In the genomic region with DNA sequence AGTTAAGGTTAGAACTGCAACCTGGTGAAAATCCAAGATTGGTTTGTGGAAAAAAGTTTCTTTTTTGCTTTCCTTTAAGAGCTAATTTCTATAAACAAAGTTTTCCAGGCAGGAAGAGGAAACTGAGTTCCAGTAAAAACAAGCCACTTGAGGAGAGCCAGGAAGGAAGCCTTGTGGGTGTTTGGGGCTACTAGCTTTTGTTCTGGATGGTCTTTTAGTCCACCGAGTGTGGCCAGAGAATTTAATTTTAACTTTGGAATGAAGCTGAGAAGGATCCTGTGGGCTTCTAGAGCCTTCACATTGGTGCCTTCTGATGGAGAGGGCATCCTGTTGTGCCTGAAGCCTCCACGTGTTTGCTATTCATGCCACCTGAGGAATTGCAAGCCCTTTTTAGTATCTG, we compare ENCODE assay signal across 17 cellular contexts.
A peak's percentile ranks its signal among the peaks of the same experiment; 100 is the strongest.
DNase-seq lines count a peak whose midpoint lies in the region; ATAC-seq and TF ChIP-seq lines count a peak whose summit lies in the region.
"Had no signal": no experiment of that assay in that cellular context is flagged by ENCODE, and none has a peak within 500 bp of the region (broad histone marks: within the 10 kb centered on the region; RNA-seq: fewer than 3 reads in every experiment).

No MANE protein-coding gene starts in this region.

- 90% methylated on average over 2 of the region's 2 CpGs for WGBS in mammary epithelial cell (ENCODE audit: low coverage, missing lambda C conversion rate)
- 49% methylated on average over 2 of the region's 2 CpGs for WGBS in right cardiac atrium
- 89% methylated on average over 2 of the region's 2 CpGs for WGBS in suprapubic skin

- H3K9me3 ChIP-seq in mammary epithelial cell (replicated peaks; ENCODE audit: insufficient read depth, low read length), result no peaks in the 10 kb centered on the region
- no peaks in the 10 kb centered on the region for H3K9me3 ChIP-seq in right cardiac atrium (ENCODE audit: control insufficient read depth, low read length)
- no peaks in the 10 kb centered on the region for H3K9me3 ChIP-seq in suprapubic skin
- H3K9me3 ChIP-seq: HAP-1 had no signal

- H2AFZ ChIP-seq in mammary epithelial cell (ENCODE audit: low read depth, low read length), result peak overlapping the region; percentile 80

- TF ChIP-seq CTCF in RWPE1 (conservative IDR thresholded peaks at IDR 0.05; ENCODE audit: low read depth) (no peak), mammary epithelial cell (conservative IDR thresholded peaks at IDR 0.05 in 1 of 2, IDR thresholded peaks at IDR 0.05 in 1 of 2; ENCODE audit: extremely low read depth in 1 of 2, insufficient read depth in 1 of 2, low read depth in 1 of 2, low read length in 2 of 2) (no peak), suprapubic skin (IDR thresholded peaks at IDR 0.05) (no peak)

- in situ Hi-C loops in mammary epithelial cell (cut with MboI; ENCODE audit: low sequenced_read_pairs in 2 of 2), result no loop called here

- DNase-seq in RWPE1 (ENCODE audit: low spot score), result no peak
- no peak for DNase-seq in mammary epithelial cell
- DNase-seq in right cardiac atrium, result no peak
- DNase-seq in suprapubic skin (ENCODE audit: low spot score in 2 of 2), result no peak
- no peak for DNase-seq in AG08396 (ENCODE audit: low spot score)
- no peak for DNase-seq in GOT3 (lab: John Stamatoyannopoulos, UW)
- DNase-seq: ACHN; CD4-positive, CD25-positive, alpha-beta regulatory T cell; DMS53; IMR-90; Karpas-422; MM.1S; NCI-H1092 treated with DMSO at 0.1 percent for 48 hours; NCI-H524; SHP77 treated with DMSO at 0.1 percent for 48 hours had no signal

- peak; percentile 54 to 76 for ATAC-seq in right cardiac atrium
- ATAC-seq in HG02885 (IDR thresholded peaks at IDR 0.05; ENCODE audit: poor library complexity, unreplicated experiment), result no peak

- H3K27ac ChIP-seq in RWPE1 (peak overlapping the region; percentile 90; the same call in 1 of the 2 replicates), mammary epithelial cell (ENCODE audit: insufficient read depth, low read depth, low read length) (peak overlapping the region; percentile 78), right cardiac atrium (ENCODE audit: low read length) (peak overlapping the region; percentile 44), suprapubic skin (peak overlapping the region; percentile 71)

- no TSS peak for BruUV-seq in mammary epithelial cell (replicated peaks; lab: Mats Ljungman, UMichigan)

- TF ChIP-seq POLR2A in suprapubic skin (IDR thresholded peaks at IDR 0.05), result no peak

- no peaks in the 10 kb centered on the region for H4K20me1 ChIP-seq in mammary epithelial cell (ENCODE audit: insufficient read depth, low read length)

- POLR2A ChIA-PET in RWPE1 (lab: Yijun Ruan, JAX; ENCODE audit: low non-redundant PET), result no interaction called here

- H3K4me2 ChIP-seq in mammary epithelial cell (ENCODE audit: insufficient read depth, low read depth, low read length), result no peak overlapping the region

- intact Hi-C loops in mammary epithelial cell (cut with micrococcal nuclease) (loop anchor here (1.0 kb wide), 1 partner anchor 43 kb away; no protein-coding TSS in a partner anchor), right cardiac atrium (cut with DNase I) (no loop called here)

- H3K27me3 ChIP-seq in mammary epithelial cell (ENCODE audit: insufficient read depth, low read length), result no peaks in the 10 kb centered on the region
- no peaks in the 10 kb centered on the region for H3K27me3 ChIP-seq in right cardiac atrium (ENCODE audit: control insufficient read depth, insufficient read depth)
- no peaks in the 10 kb centered on the region for H3K27me3 ChIP-seq in suprapubic skin

- H3K4me1 ChIP-seq in mammary epithelial cell (ENCODE audit: insufficient read depth, low read length) (peaks cover 28% of the 10 kb centered on the region), right cardiac atrium (ENCODE audit: control insufficient read depth, insufficient read depth, low read length) (peaks cover 11% of the 10 kb centered on the region), suprapubic skin (peaks cover 19% of the 10 kb centered on the region)
- H3K4me1 ChIP-seq: HAP-1 had no signal

- H3K9ac ChIP-seq in mammary epithelial cell (ENCODE audit: insufficient read depth, low read length), result no peak overlapping the region

- CTCF ChIA-PET in RWPE1 (lab: Yijun Ruan, JAX), result no interaction called here
- CTCF ChIA-PET in mammary epithelial cell (lab: Charles Lee; ENCODE audit: low non-redundant PET), result no interaction called here

- no peaks in the 10 kb centered on the region for H3K79me2 ChIP-seq in mammary epithelial cell (ENCODE audit: insufficient read depth, low read length)

- H3K4me3 ChIP-seq in mammary epithelial cell (replicated peaks in 1 of 3; ENCODE audit: insufficient read depth in 1 of 3, low read depth in 2 of 3, low read length in 3 of 3) (no peak overlapping the region), right cardiac atrium (ENCODE audit: low read length) (no peak overlapping the region), suprapubic skin (no peak overlapping the region)
- H3K4me3 ChIP-seq: HAP-1 had no signal

- dilution Hi-C loops in mammary epithelial cell (cut with HindIII; ENCODE audit: low sequenced_read_pairs), result no loop called here

- TF ChIP-seq EP300 in suprapubic skin (IDR thresholded peaks at IDR 0.05), result no peak

- no peaks in the 10 kb centered on the region for H3K36me3 ChIP-seq in mammary epithelial cell (ENCODE audit: insufficient read depth, low read length)
- no peaks in the 10 kb centered on the region for H3K36me3 ChIP-seq in suprapubic skin
- H3K36me3 ChIP-seq: HAP-1 had no signal
